ENCODE assay signal across 29 cellular contexts in genomic region chr2:220641137-220641536, GRCh38.
"Had no signal": no experiment of that assay in that cellular context is flagged by ENCODE, and none has a peak within 500 bp of the region (broad histone marks: within the 10 kb centered on the region; RNA-seq: fewer than 3 reads in every experiment).

No MANE protein-coding gene starts in this region.

- H3K4me3 Mint-ChIP-seq: activated CD4-positive, alpha-beta memory T cell treated with anti-CD3 and anti-CD28 coated beads, Interleukin-2, amount 10 ng/mL, durations not matched to agents 7 days and 5 days; activated CD4-positive, alpha-beta T cell treated with anti-CD3 and anti-CD28 coated beads for 36 hours; activated CD4-positive, alpha-beta T cell treated with anti-CD3 and anti-CD28 coated beads, Interleukin-2, amount 10 ng/mL, durations not matched to agents 24 days and 14 days; activated naive CD4-positive, alpha-beta T cell treated with anti-CD3 and anti-CD28 coated beads, Interleukin-2, amount 10 ng/mL, durations not matched to agents 7 days and 5 days; activated naive CD8-positive, alpha-beta T cell treated with anti-CD3 and anti-CD28 coated beads, Interleukin-2, amount 10 ng/mL, durations not matched to agents 7 days and 5 days; activated T-cell treated with anti-CD3 and anti-CD28 coated beads, Interleukin-2, amount 50 U/mL, for 24 hours; activated T-cell treated with anti-CD3 and anti-CD28 coated beads, Interleukin-2, amount 50 U/mL, for 72 hours; brain had no signal

- ATAC-seq: activated CD4-positive, alpha-beta T cell treated with anti-CD3 and anti-CD28 coated beads for 36 hours; activated naive CD4-positive, alpha-beta T cell treated with anti-CD3 and anti-CD28 coated beads, Interleukin-2, amount 50 U/mL, for 72 hours; activated T-cell treated with anti-CD3 and anti-CD28 coated beads, Interleukin-2, amount 50 U/mL, for 72 hours; esophagus mucosa had no signal

- FAIRE-seq: endometrium, frontal cortex had no signal

- H3K9me3 ChIP-seq: ascending aorta, breast epithelium, colonic mucosa had no signal

- H3K4me1 ChIP-seq: ascending aorta, breast epithelium, colonic mucosa had no signal

- H3K27ac Mint-ChIP-seq: activated CD4-positive, alpha-beta memory T cell treated with anti-CD3 and anti-CD28 coated beads, Interleukin-2, amount 10 ng/mL, durations not matched to agents 7 days and 5 days; activated CD4-positive, alpha-beta T cell treated with anti-CD3 and anti-CD28 coated beads for 36 hours; activated CD4-positive, alpha-beta T cell treated with anti-CD3 and anti-CD28 coated beads, Interleukin-2, amount 10 ng/mL, durations not matched to agents 24 days and 14 days; activated naive CD4-positive, alpha-beta T cell treated with anti-CD3 and anti-CD28 coated beads, Interleukin-2, amount 10 ng/mL, durations not matched to agents 7 days and 5 days; activated naive CD4-positive, alpha-beta T cell treated with anti-CD3 and anti-CD28 coated beads, Interleukin-2, amount 50 U/mL, for 72 hours; activated naive CD8-positive, alpha-beta T cell treated with anti-CD3 and anti-CD28 coated beads, Interleukin-2, amount 10 ng/mL, durations not matched to agents 7 days and 5 days; activated T-cell treated with anti-CD3 and anti-CD28 coated beads, Interleukin-2, amount 50 U/mL, for 24 hours; activated T-cell treated with anti-CD3 and anti-CD28 coated beads, Interleukin-2, amount 50 U/mL, for 72 hours; brain had no signal

- H3K36me3 Mint-ChIP-seq: activated naive CD4-positive, alpha-beta T cell treated with anti-CD3 and anti-CD28 coated beads, Interleukin-2, amount 10 ng/mL, durations not matched to agents 7 days and 5 days; activated naive CD4-positive, alpha-beta T cell treated with anti-CD3 and anti-CD28 coated beads, Interleukin-2, amount 50 U/mL, for 72 hours; activated naive CD8-positive, alpha-beta T cell treated with anti-CD3 and anti-CD28 coated beads, Interleukin-2, amount 10 ng/mL, durations not matched to agents 7 days and 5 days; brain had no signal

- DNase-seq: activated CD4-positive, alpha-beta memory T cell treated with anti-CD3 and anti-CD28 coated beads, Interleukin-2, amount 10 ng/mL, durations not matched to agents 7 days and 5 days; activated CD4-positive, alpha-beta T cell treated with anti-CD3 and anti-CD28 coated beads for 36 hours; activated CD4-positive, alpha-beta T cell treated with anti-CD3 and anti-CD28 coated beads, Interleukin-2, amount 10 ng/mL, durations not matched to agents 24 days and 14 days; activated CD4-positive, alpha-beta T cell treated with anti-CD3 and anti-CD28 coated beads, Interleukin-2, amount 50 U/mL, for 4 hours; activated CD4-positive, CD25-positive, alpha-beta regulatory T cell; activated CD4-positive, CD25-positive, alpha-beta regulatory T cell treated with anti-CD3 and anti-CD28 coated beads, Interleukin-2, amount 50 U/mL, for 72 hours; activated CD8-positive, alpha-beta memory T cell treated with anti-CD3 and anti-CD28 coated beads, Interleukin-2, amount 50 U/mL, for 48 hours; activated gamma-delta T cell; activated naive CD4-positive, alpha-beta T cell; activated naive CD4-positive, alpha-beta T cell treated with anti-CD3 and anti-CD28 coated beads, Interleukin-2, amount 10 ng/mL, durations not matched to agents 7 days and 5 days; activated naive CD8-positive, alpha-beta T cell treated with anti-CD3 and anti-CD28 coated beads, Interleukin-2, amount 10 ng/mL, durations not matched to agents 7 days and 5 days; activated T-cell treated with anti-CD3 and anti-CD28 coated beads for 4 hours; activated T-cell treated with anti-CD3 and anti-CD28 coated beads, Interleukin-2, amount 50 U/mL, for 24 hours; activated T-cell treated with anti-CD3 and anti-CD28 coated beads, Interleukin-2, amount 50 U/mL, for 72 hours; central memory CD4-positive, alpha-beta T cell; cerebellar nuclear complex; colonic mucosa; effector CD8-positive, alpha-beta T cell; foreskin fibroblast; head of caudate nucleus; hippocampal formation had no signal

- H3K27me3 Mint-ChIP-seq: activated CD4-positive, alpha-beta memory T cell treated with anti-CD3 and anti-CD28 coated beads, Interleukin-2, amount 10 ng/mL, durations not matched to agents 7 days and 5 days; activated CD4-positive, alpha-beta T cell treated with anti-CD3 and anti-CD28 coated beads, Interleukin-2, amount 10 ng/mL, durations not matched to agents 24 days and 14 days; activated naive CD4-positive, alpha-beta T cell treated with anti-CD3 and anti-CD28 coated beads, Interleukin-2, amount 10 ng/mL, durations not matched to agents 7 days and 5 days; activated naive CD8-positive, alpha-beta T cell treated with anti-CD3 and anti-CD28 coated beads, Interleukin-2, amount 10 ng/mL, durations not matched to agents 7 days and 5 days; activated T-cell treated with anti-CD3 and anti-CD28 coated beads, Interleukin-2, amount 50 U/mL, for 24 hours; brain had no signal

- H3K4me1 Mint-ChIP-seq: activated CD4-positive, alpha-beta T cell treated with anti-CD3 and anti-CD28 coated beads, Interleukin-2, amount 10 ng/mL, durations not matched to agents 24 days and 14 days; brain had no signal

- H3K9me3 Mint-ChIP-seq: activated CD4-positive, alpha-beta memory T cell treated with anti-CD3 and anti-CD28 coated beads, Interleukin-2, amount 10 ng/mL, durations not matched to agents 7 days and 5 days; activated CD4-positive, alpha-beta T cell treated with anti-CD3 and anti-CD28 coated beads, Interleukin-2, amount 10 ng/mL, durations not matched to agents 24 days and 14 days; activated T-cell treated with anti-CD3 and anti-CD28 coated beads, Interleukin-2, amount 50 U/mL, for 24 hours; activated T-cell treated with anti-CD3 and anti-CD28 coated beads, Interleukin-2, amount 50 U/mL, for 72 hours; brain had no signal

- H3K36me3 ChIP-seq: ascending aorta, breast epithelium, cardiac muscle cell, colonic mucosa had no signal

- H3K27ac ChIP-seq: ascending aorta, breast epithelium, cardiac muscle cell, colonic mucosa had no signal

- H3K27me3 ChIP-seq: ascending aorta, breast epithelium, cardiac muscle cell, colonic mucosa had no signal

- H3K4me3 ChIP-seq: ascending aorta, breast epithelium, cardiac muscle cell, colonic mucosa had no signal
